In the genomic region with DNA sequence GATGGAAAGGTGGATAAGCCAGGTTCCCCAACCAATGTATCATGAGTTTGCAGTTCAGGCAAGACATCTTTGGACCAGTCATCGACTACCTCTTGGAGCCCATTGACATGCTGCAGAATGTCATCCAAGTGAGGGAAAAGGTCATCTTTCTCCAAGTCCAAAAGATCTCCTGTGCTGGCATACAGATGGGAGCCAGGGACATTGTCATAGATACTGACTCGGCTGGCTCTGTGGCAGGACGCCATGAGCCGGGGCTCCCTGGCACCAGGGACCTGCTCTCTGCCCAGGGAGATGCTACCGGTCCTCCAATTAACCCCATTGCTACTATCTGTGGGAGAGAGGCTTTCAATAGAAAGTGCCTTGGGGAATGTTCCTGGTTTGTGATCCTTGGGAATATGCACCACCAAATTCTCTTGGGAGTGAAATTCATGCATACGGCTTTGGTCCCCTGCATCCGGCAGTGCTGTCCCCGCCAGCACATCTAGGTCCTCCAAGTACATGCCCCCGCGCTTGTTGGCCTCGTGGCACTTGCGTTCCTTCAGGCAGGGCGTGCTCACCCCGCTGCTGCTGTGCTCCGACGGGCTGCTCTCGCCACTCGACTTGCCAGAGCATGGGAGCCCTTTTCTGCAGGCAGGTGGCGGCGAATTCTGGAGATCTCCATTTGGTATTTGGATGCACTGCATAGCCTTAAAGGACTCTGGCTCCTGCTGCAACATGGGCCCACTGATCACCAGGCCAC, we compare ENCODE assay signal across 23 cellular contexts.
"Had no signal": no experiment of that assay in that cellular context is flagged by ENCODE, and none has a peak within 500 bp of the region (broad histone marks: within the 10 kb centered on the region; RNA-seq: fewer than 3 reads in every experiment).

No MANE protein-coding gene starts in this region.

- H2AFZ ChIP-seq: parathyroid adenoma had no signal

- H3K27me3 ChIP-seq: breast epithelium, esophagus muscularis mucosa had no signal

- H3K9ac ChIP-seq: parathyroid adenoma had no signal

- ATAC-seq: activated CD8-positive, alpha-beta T cell treated with anti-CD3 and anti-CD28 coated beads for 36 hours; activated T-cell treated with anti-CD3 and anti-CD28 coated beads, Interleukin-2, amount 50 U/mL, for 4 hours; activated T-helper 17 cell treated with anti-CD3 and anti-CD28 coated beads, Interleukin-2, amount 50 U/mL, for 72 hours; naive thymus-derived CD8-positive, alpha-beta T cell; psoas muscle; stimulated activated naive CD8-positive, alpha-beta T cell treated with anti-CD3 and anti-CD28 coated beads, Interleukin-15, Interleukin-2, amounts not matched to agents 100 U/mL and 50 U/mL, for 24 hours had no signal

- H3K27ac ChIP-seq: breast epithelium, parathyroid adenoma, psoas muscle, thoracic aorta had no signal

- DNase-seq: activated B cell treated with CpG ODN at 0.5 μM for 24 hours; activated CD4-positive, alpha-beta T cell treated with anti-CD3 and anti-CD28 coated beads, Interleukin-2, amount 50 U/mL, for 1 hour; activated CD8-positive, alpha-beta T cell treated with anti-CD3 and anti-CD28 coated beads for 36 hours; activated gamma-delta T cell treated with Interleukin-2 at 50 U/mL for 16 hours; activated T-cell treated with anti-CD3 and anti-CD28 coated beads, Interleukin-2, amount 50 U/mL, for 4 hours; endodermal cell; foreskin melanocyte; glutamatergic neuron; hippocampal formation; kidney; midbrain; naive thymus-derived CD8-positive, alpha-beta T cell; occipital lobe; psoas muscle; stimulated activated CD4-positive, alpha-beta T cell treated with anti-CD3 and anti-CD28 coated beads, Interleukin-4, amount 100 ng/mL, for 1 hour; stimulated activated naive CD8-positive, alpha-beta T cell treated with anti-CD3 and anti-CD28 coated beads, Interleukin-15, Interleukin-2, amounts not matched to agents 100 U/mL and 50 U/mL, for 24 hours; T-helper 1 cell; trophoblast cell had no signal

- H3K4me1 ChIP-seq: parathyroid adenoma had no signal

- H3K4me3 ChIP-seq: breast epithelium, esophagus muscularis mucosa, psoas muscle, thoracic aorta had no signal

- H3K36me3 ChIP-seq: breast epithelium had no signal

- H3K9me3 ChIP-seq: breast epithelium, esophagus muscularis mucosa, psoas muscle, thoracic aorta had no signal
